ENCODE assay signal across 9 cellular contexts in the genomic region with DNA sequence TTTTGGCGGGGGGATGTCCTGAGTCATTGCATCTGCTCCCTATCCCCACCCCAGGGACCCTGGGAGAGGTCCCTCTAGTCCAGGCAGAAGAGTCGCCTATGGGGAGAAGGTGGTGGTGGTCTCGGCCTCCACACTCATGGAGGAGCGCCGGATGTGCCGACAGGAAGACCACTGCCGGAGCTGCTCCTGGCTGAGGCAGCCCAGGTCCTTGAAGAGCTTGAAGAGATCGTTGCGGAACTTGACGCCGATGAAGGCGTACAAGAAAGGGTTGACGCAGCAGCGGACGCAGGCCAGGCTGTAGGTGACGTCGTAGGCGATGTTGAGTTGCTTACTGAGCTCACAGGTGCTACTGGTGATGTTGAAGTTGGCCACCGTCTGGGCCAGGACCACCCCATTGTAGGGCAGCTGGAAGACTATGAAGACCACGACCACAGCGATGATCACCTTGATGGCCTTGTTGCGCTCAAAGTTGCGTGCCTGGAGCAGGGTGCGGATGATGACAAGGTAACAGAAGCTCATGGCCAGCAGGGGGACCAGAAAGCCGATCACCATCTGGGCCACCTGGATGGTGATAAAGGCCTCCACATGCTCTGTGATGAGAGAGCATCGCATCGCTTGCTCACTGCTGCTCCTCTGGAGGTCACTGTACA. TPM values are rescaled to one million over a fixed set of nuclear protein-coding genes. Genes with fewer than 3 reads are reported as not detected.
DNase-seq lines count a peak whose midpoint lies in the region; ATAC-seq and TF ChIP-seq lines count a peak whose summit lies in the region.
"Had no signal": no experiment of that assay in that cellular context is flagged by ENCODE, and none has a peak within 500 bp of the region (broad histone marks: within the 10 kb centered on the region; RNA-seq: fewer than 3 reads in every experiment).

No MANE protein-coding gene starts in this region.

- H3K79me2 ChIP-seq in parathyroid adenoma = no peaks in the 10 kb centered on the region

- no peaks in the 10 kb centered on the region for H3K9me3 Mint-ChIP-seq in T-cell

- peaks cover 58% of the 10 kb centered on the region for H3K36me3 Mint-ChIP-seq in T-cell

- H3K9ac ChIP-seq in BLaER1 treated with 17β-estradiol and CSF1 and Interleukin-3, amounts not matched to agents 10 nM and 100 nM = peak overlapping the region; percentile 75 to 92 (median 84)
- no peak overlapping the region for H3K9ac ChIP-seq in parathyroid adenoma

- CTCF ChIA-PET in T-cell (lab: Charles Lee) = interaction anchor here (0.6 to 3.0 kb wide), 11 partner anchors 8 to 1036 kb away, joined by 3 to 29 read pairs (median 3); no protein-coding TSS in a partner anchor

- no peak overlapping the region for H2AFZ ChIP-seq in parathyroid adenoma

- POLR2A ChIA-PET in T-cell (lab: Charles Lee) = interaction anchor here in 1 of 2 donors (0.9 to 1.6 kb wide), 5 partner anchors 8 to 69 kb away, joined by 3 to 6 read pairs (median 3); no protein-coding TSS in a partner anchor

- peaks cover 0 to 15% (median 0%) of the 10 kb centered on the region in 11 experiments; a peak in 2 of 22 replicates for H3K36me3 ChIP-seq in BLaER1 treated with 17β-estradiol and CSF1 and Interleukin-3, amounts not matched to agents 10 nM and 100 nM
- H3K36me3 ChIP-seq in parathyroid adenoma (ENCODE audit: control insufficient read depth, insufficient read depth, low read length) = no peaks in the 10 kb centered on the region

- H3K27me3 Mint-ChIP-seq in T-cell = no peaks in the 10 kb centered on the region

- H3K4me3 ChIP-seq in BLaER1 treated with 17β-estradiol and CSF1 and Interleukin-3, amounts not matched to agents 10 nM and 100 nM = peak overlapping the region; percentile 23 to 64 (median 46); a peak in 16 of 20 replicates
- H3K4me3 ChIP-seq in dorsolateral prefrontal cortex = peak overlapping the region in 4 of 59 donors; percentile 7 to 56 (median 32)
- H3K4me3 ChIP-seq in parathyroid adenoma (ENCODE audit: low read depth, low read length) = no peak overlapping the region

- peaks cover 98 to 99% (median 99%) of the 10 kb centered on the region in 3 donors for H3K4me1 Mint-ChIP-seq in T-cell

- DNase-seq in T-cell (peak in 3 of 34 experiments; percentile 26 to 34 (median 34)), dorsolateral prefrontal cortex (peak in 4 of 10 donors; percentile 2 to 36 (median 17)), NCI-H345 (lab: John Stamatoyannopoulos, UW) (no peak), putamen (ENCODE audit: low spot score) (no peak)

- peak overlapping the region; percentile 88 to 90 for H3K27ac Mint-ChIP-seq in T-cell

- no peaks in the 10 kb centered on the region; a peak in 1 of 22 replicates for H4K20me1 ChIP-seq in BLaER1 treated with 17β-estradiol and CSF1 and Interleukin-3, amounts not matched to agents 10 nM and 100 nM

- H3K4me3 Mint-ChIP-seq in T-cell = peak overlapping the region; percentile 56 to 84 (median 68)

- H3K27me3 ChIP-seq in BLaER1 treated with 17β-estradiol and CSF1 and Interleukin-3, amounts not matched to agents 10 nM and 100 nM = no peaks in the 10 kb centered on the region
- H3K27me3 ChIP-seq in dorsolateral prefrontal cortex (no peaks in the 10 kb centered on the region), parathyroid adenoma (ENCODE audit: control insufficient read depth, insufficient read depth, low read length) (no peaks in the 10 kb centered on the region)

- H3K4me2 ChIP-seq in BLaER1 treated with 17β-estradiol and CSF1 and Interleukin-3, amounts not matched to agents 10 nM and 100 nM = peak overlapping the region; percentile 89 to 99 (median 95)
- H3K4me2 ChIP-seq in parathyroid adenoma (ENCODE audit: low read length) = no peak overlapping the region

- TF ChIP-seq CTCF in dorsolateral prefrontal cortex (IDR thresholded peaks at IDR 0.05 in 54 of 56, conservative IDR thresholded peaks at IDR 0.05 in 2 of 56; ENCODE audit: low read depth in 1 of 56, partially characterized antibody in 56 of 56) (no peak), parathyroid adenoma (IDR thresholded peaks at IDR 0.05) (no peak)

- intact Hi-C loops in dorsolateral prefrontal cortex (cut with DNase I) = loop anchor here in 1 of 2 donors (5.0 kb wide), 1 partner anchor 137 kb away; a partner anchor contains a TSS

- no peaks in the 10 kb centered on the region for H3K9me3 ChIP-seq in BLaER1 treated with 17β-estradiol and CSF1 and Interleukin-3, amounts not matched to agents 10 nM and 100 nM (replicated peaks in 1 of 11)
- no peaks in the 10 kb centered on the region for H3K9me3 ChIP-seq in parathyroid adenoma (ENCODE audit: control insufficient read depth, low read length)

- H3K4me1 ChIP-seq in BLaER1 treated with 17β-estradiol and CSF1 and Interleukin-3, amounts not matched to agents 10 nM and 100 nM = peaks cover 99 to 100% (median 100%) of the 10 kb centered on the region in 10 experiments
- no peaks in the 10 kb centered on the region for H3K4me1 ChIP-seq in parathyroid adenoma

- ATAC-seq in T-cell (replicated peaks in 1 of 4) (peak in 3 of 4 experiments; percentile 3 to 17 (median 11)), HG02852 (IDR thresholded peaks at IDR 0.05; ENCODE audit: unreplicated experiment) (no peak), HG02623 (IDR thresholded peaks at IDR 0.05; ENCODE audit: unreplicated experiment) (no peak)

- H3K27ac ChIP-seq in BLaER1 treated with 17β-estradiol and CSF1 and Interleukin-3, amounts not matched to agents 10 nM and 100 nM = peak overlapping the region; percentile 77 to 99 (median 95); a peak in 21 of 22 replicates
- H3K27ac ChIP-seq in dorsolateral prefrontal cortex (peak overlapping the region in 58 of 59 donors; percentile 62 to 100 (median 93)), parathyroid adenoma (peak overlapping the region; percentile 70)

RNA-seq across cellular contexts. Expression of a gene that starts 10.5 kb away (rescaled TPM):
- 100 to 1,000 TPM; 173 to 438 (median 340) TPM for total RNA-seq in T-cell
- under 1 TPM in 4 of 120 experiments, not detected in 116; 0.25 to 0.49 (median 0.30) TPM for total RNA-seq in dorsolateral prefrontal cortex
- total RNA-seq: SK-MEL-5 had no signal

RNA-seq across cellular contexts. Expression of a gene that starts 53.3 kb away (rescaled TPM):
- total RNA-seq in T-cell (1 to 10 TPM in 2 of 5 donors, under 1 TPM in 3; 0.55 to 3.7 (median 0.66) TPM), dorsolateral prefrontal cortex (not detected)
- total RNA-seq: SK-MEL-5 had no signal

Comparison
In these comparisons a context has a peak if more than half of its experiments do, and no peak if none do; other contexts are left out.
1. ATAC-seq: peak in T-cell (3 of 4); none in HG02852 (single experiment) and HG02623 (single experiment).
2. RNA of a gene that starts 10.5 kb away (total RNA-seq): 173 to 438 TPM in T-cell; 0.25 to 0.49 TPM in dorsolateral prefrontal cortex; every median in the first group is over 100 times any median in the second.
3. Peak in every context shown above with its lines, with median percentiles within 50 percentile points of each other: H3K27ac ChIP-seq.